Comparison of ENCODE assay signal across 28 cellular contexts in genomic region chr1:22613951-22614350, GRCh38. TPM values are rescaled to one million over a fixed set of nuclear protein-coding genes. Genes with fewer than 3 reads are reported as not detected.
"Had no signal": no experiment of that assay in that cellular context is flagged by ENCODE, and none has a peak within 500 bp of the region (broad histone marks: within the 10 kb centered on the region; RNA-seq: fewer than 3 reads in every experiment).

No MANE protein-coding gene starts in this region.

- ATAC-seq: activated CD4-positive, CD25-positive, alpha-beta regulatory T cell treated with anti-CD3 and anti-CD28 coated beads, Interleukin-2, amount 50 U/mL, for 24 hours; activated CD8-positive, alpha-beta memory T cell treated with anti-CD3 and anti-CD28 coated beads, Interleukin-2, amount 10 ng/mL, durations not matched to agents 7 days and 5 days; activated CD8-positive, alpha-beta T cell treated with anti-CD3 and anti-CD28 coated beads for 36 hours; activated naive CD8-positive, alpha-beta T cell treated with anti-CD3 and anti-CD28 coated beads, Interleukin-2, amount 50 U/mL, for 24 hours; body of pancreas; heart right ventricle; left cardiac atrium; right lobe of liver had no signal

- DNase-seq: activated CD4-positive, alpha-beta T cell treated with anti-CD3 and anti-CD28 coated beads, Interleukin-2, amount 10 ng/mL, durations not matched to agents 7 days and 5 days; activated CD8-positive, alpha-beta memory T cell treated with anti-CD3 and anti-CD28 coated beads, Interleukin-2, amount 10 ng/mL, durations not matched to agents 7 days and 5 days; activated CD8-positive, alpha-beta T cell treated with anti-CD3 and anti-CD28 coated beads for 36 hours; activated effector memory CD4-positive, alpha-beta T cell treated with anti-CD3 and anti-CD28 coated beads, Interleukin-2, amount 50 U/mL, for 16 hours; activated naive CD4-positive, alpha-beta T cell treated with anti-CD3 and anti-CD28 coated beads, Interleukin-2, amount 10 ng/mL, durations not matched to agents 7 days and 5 days; activated naive CD8-positive, alpha-beta T cell treated with anti-CD3 and anti-CD28 coated beads, Interleukin-2, amount 50 U/mL, for 24 hours; activated T-cell treated with anti-CD3 and anti-CD28 coated beads for 4 hours; anterior cingulate cortex; body of pancreas; caudate nucleus; effector CD4-positive, alpha-beta T cell; heart right ventricle; islet precursor cell; left cardiac atrium; mesenchymal stem cell; occipital lobe; right lobe of liver; stimulated activated CD4-positive, alpha-beta T cell treated with anti-CD3 and anti-CD28 coated beads, Interleukin-1b, Interleukin-23, amount 100 ng/mL, for 48 hours; substantia nigra; thyroid gland had no signal

- H3K4me3 ChIP-seq: body of pancreas, heart right ventricle, right lobe of liver, skin epidermis, thyroid gland had no signal

- H3K27me3 ChIP-seq: right lobe of liver, thyroid gland had no signal

- H3K36me3 ChIP-seq: heart right ventricle, right lobe of liver, thyroid gland had no signal

- H3K4me1 ChIP-seq: body of pancreas, heart right ventricle, right lobe of liver, thyroid gland had no signal

- H3K9me3 ChIP-seq: body of pancreas, heart right ventricle, right lobe of liver, thyroid gland had no signal

- H3K27ac ChIP-seq: body of pancreas, heart right ventricle, right lobe of liver, skin epidermis, thyroid gland had no signal

RNA-seq across cellular contexts. Expression of gene C1QA, which starts 22.5 kb away (rescaled TPM):
- total RNA-seq: activated CD4-positive, alpha-beta T cell treated with anti-CD3 and anti-CD28 coated beads, Interleukin-2, amount 10 ng/mL, durations not matched to agents 7 days and 5 days; activated CD8-positive, alpha-beta memory T cell treated with anti-CD3 and anti-CD28 coated beads, Interleukin-2, amount 10 ng/mL, durations not matched to agents 7 days and 5 days; activated CD8-positive, alpha-beta T cell treated with anti-CD3 and anti-CD28 coated beads for 36 hours; epithelial cell of proximal tubule; fibroblast of villous mesenchyme; myocyte; neural crest cell had no signal

RNA-seq across cellular contexts. Expression of gene C1QC, which starts 29.5 kb away (rescaled TPM):
- total RNA-seq: activated CD4-positive, alpha-beta T cell treated with anti-CD3 and anti-CD28 coated beads, Interleukin-2, amount 10 ng/mL, durations not matched to agents 7 days and 5 days; activated CD8-positive, alpha-beta memory T cell treated with anti-CD3 and anti-CD28 coated beads, Interleukin-2, amount 10 ng/mL, durations not matched to agents 7 days and 5 days; activated CD8-positive, alpha-beta T cell treated with anti-CD3 and anti-CD28 coated beads for 36 hours; epithelial cell of proximal tubule; fibroblast of villous mesenchyme; myocyte; neural crest cell had no signal

RNA-seq across cellular contexts. Expression of gene C1QB, which starts 39.1 kb away (rescaled TPM):
- total RNA-seq: activated CD4-positive, alpha-beta T cell treated with anti-CD3 and anti-CD28 coated beads, Interleukin-2, amount 10 ng/mL, durations not matched to agents 7 days and 5 days; activated CD8-positive, alpha-beta memory T cell treated with anti-CD3 and anti-CD28 coated beads, Interleukin-2, amount 10 ng/mL, durations not matched to agents 7 days and 5 days; activated CD8-positive, alpha-beta T cell treated with anti-CD3 and anti-CD28 coated beads for 36 hours; epithelial cell of proximal tubule; fibroblast of villous mesenchyme; myocyte; neural crest cell had no signal

RNA-seq across cellular contexts. Expression of gene EPHA8, which starts 50.7 kb away (rescaled TPM):
- total RNA-seq: activated CD4-positive, alpha-beta T cell treated with anti-CD3 and anti-CD28 coated beads, Interleukin-2, amount 10 ng/mL, durations not matched to agents 7 days and 5 days; activated CD8-positive, alpha-beta memory T cell treated with anti-CD3 and anti-CD28 coated beads, Interleukin-2, amount 10 ng/mL, durations not matched to agents 7 days and 5 days; activated CD8-positive, alpha-beta T cell treated with anti-CD3 and anti-CD28 coated beads for 36 hours; epithelial cell of proximal tubule; fibroblast of villous mesenchyme; left cardiac atrium; mononuclear cell; myocyte; neural crest cell; right lobe of liver; thyroid gland; ureter had no signal
